Comparison of ENCODE assay signal across 20 cellular contexts in genomic region chr9:69603656-69604055, GRCh38.
"Had no signal": no experiment of that assay in that cellular context is flagged by ENCODE, and none has a peak within 500 bp of the region (broad histone marks: within the 10 kb centered on the region; RNA-seq: fewer than 3 reads in every experiment).

No MANE protein-coding gene starts in this region.

- H3K36me3 ChIP-seq: SJSA1 had no signal

- H3K27ac Mint-ChIP-seq: IgD-negative memory B cell had no signal

- H3K4me1 Mint-ChIP-seq: IgD-negative memory B cell had no signal

- H3K27ac ChIP-seq: HL-60, KMS-11, SJSA1 had no signal

- H3K4me1 ChIP-seq: SJSA1 had no signal

- H3K27me3 ChIP-seq: SJSA1 had no signal

- H3K4me2 ChIP-seq: KMS-11 had no signal

- H3K9ac ChIP-seq: KMS-11 had no signal

- H3K9me3 ChIP-seq: SJSA1 had no signal

- ATAC-seq: K562 had no signal

- H3K4me3 ChIP-seq: K562, SJSA1 had no signal

- DNase-seq: Kasumi-1, MM.1S, NCI-H1092 treated with DMSO at 0.1 percent for 48 hours, NCI-H1436, NCI-H187, NCI-H2029, NCI-H2171 treated with DMSO at 0.1 percent for 48 hours, NCI-H345, NCI-H446 treated with DMSO at 0.1 percent for 48 hours, NCI-H510A treated with DMSO at 0.1 percent for 48 hours, NCI-H526, NCI-H82, Right ventricle myocardium superior, RPMI8226, SIG-M5 had no signal

- H3K4me3 Mint-ChIP-seq: IgD-negative memory B cell had no signal
